Comparison of ENCODE assay signal across 8 cellular contexts in genomic region chr14:24332094-24332983, GRCh38. TPM values are rescaled to one million over a fixed set of nuclear protein-coding genes. Genes with fewer than 3 reads are reported as not detected.
DNase-seq lines count a peak whose midpoint lies in the region; ATAC-seq, FAIRE-seq and TF ChIP-seq lines count a peak whose summit lies in the region.

No MANE protein-coding gene starts in this region.

- H3K4me1 Mint-ChIP-seq in activated naive CD8-positive, alpha-beta T cell treated with anti-CD3 and anti-CD28 coated beads for 36 hours = peaks cover 29% of the 10 kb centered on the region

- H3K27ac Mint-ChIP-seq in activated naive CD8-positive, alpha-beta T cell treated with anti-CD3 and anti-CD28 coated beads for 36 hours = peak overlapping the region; percentile 64

- DNase-seq in GF-D8 (lab: John Stamatoyannopoulos, UW) (peak; percentile 59), H54 (ENCODE audit: insufficient read length, low spot score) (peak; percentile 44), LNCaP clone FGC (ENCODE audit: low read depth) (no peak), left ventricle myocardium superior (peak; percentile 67), retina (peak; percentile 85), SKM-1 treated with dmso at 0.1 percent for 144 hours (lab: John Stamatoyannopoulos, UW; ENCODE audit: unreplicated experiment) (no peak)
- DNase-seq in activated naive CD8-positive, alpha-beta T cell treated with anti-CD3 and anti-CD28 coated beads for 36 hours = peak; percentile 82

- ATAC-seq in SK-N-SH treated with all-trans-retinoic acid at 6 μM for 48 hours = peak; percentile 82
- ATAC-seq in left ventricle myocardium superior = peak; percentile 69

- intact Hi-C loops in left ventricle myocardium superior (cut with micrococcal nuclease) = loop anchor here (2.0 kb wide), 1 partner anchor 104 kb away; no protein-coding TSS in a partner anchor

- no peaks in the 10 kb centered on the region for H3K9me3 Mint-ChIP-seq in activated naive CD8-positive, alpha-beta T cell treated with anti-CD3 and anti-CD28 coated beads for 36 hours

- H3K27me3 Mint-ChIP-seq in activated naive CD8-positive, alpha-beta T cell treated with anti-CD3 and anti-CD28 coated beads for 36 hours = peaks cover 49% of the 10 kb centered on the region

- H3K4me3 ChIP-seq in LNCaP clone FGC (ENCODE audit: low read depth, low read length) = no peak overlapping the region

- no peak for FAIRE-seq in H54 (lab: Jason Lieb, UNC)

- H3K36me3 Mint-ChIP-seq in activated naive CD8-positive, alpha-beta T cell treated with anti-CD3 and anti-CD28 coated beads for 36 hours = peaks cover 2% of the 10 kb centered on the region

- peak overlapping the region; percentile 76 for H3K4me3 Mint-ChIP-seq in activated naive CD8-positive, alpha-beta T cell treated with anti-CD3 and anti-CD28 coated beads for 36 hours

- TF ChIP-seq CTCF in LNCaP clone FGC (IDR thresholded peaks at IDR 0.05; ENCODE audit: control insufficient read depth, extremely low read depth, insufficient read depth) = peak; percentile 64

- TF ChIP-seq POLR2A in H54 (IDR thresholded peaks at IDR 0.05; ENCODE audit: low read depth, low read length) = no peak

TF ChIP-seq in SK-N-SH treated with all-trans-retinoic acid at 6 μM for 48 hours, 23 proteins besides CTCF, POLR2A, EP300 and RAD21:
- no peak for TF ChIP-seq BACH2 (CRISPR knock-in tag; IDR thresholded peaks at IDR 0.05; ENCODE audit: borderline replicate concordance)
- TF ChIP-seq ISL1 (CRISPR knock-in tag; IDR thresholded peaks at IDR 0.05) = no peak
- TF ChIP-seq, protein P1, sequence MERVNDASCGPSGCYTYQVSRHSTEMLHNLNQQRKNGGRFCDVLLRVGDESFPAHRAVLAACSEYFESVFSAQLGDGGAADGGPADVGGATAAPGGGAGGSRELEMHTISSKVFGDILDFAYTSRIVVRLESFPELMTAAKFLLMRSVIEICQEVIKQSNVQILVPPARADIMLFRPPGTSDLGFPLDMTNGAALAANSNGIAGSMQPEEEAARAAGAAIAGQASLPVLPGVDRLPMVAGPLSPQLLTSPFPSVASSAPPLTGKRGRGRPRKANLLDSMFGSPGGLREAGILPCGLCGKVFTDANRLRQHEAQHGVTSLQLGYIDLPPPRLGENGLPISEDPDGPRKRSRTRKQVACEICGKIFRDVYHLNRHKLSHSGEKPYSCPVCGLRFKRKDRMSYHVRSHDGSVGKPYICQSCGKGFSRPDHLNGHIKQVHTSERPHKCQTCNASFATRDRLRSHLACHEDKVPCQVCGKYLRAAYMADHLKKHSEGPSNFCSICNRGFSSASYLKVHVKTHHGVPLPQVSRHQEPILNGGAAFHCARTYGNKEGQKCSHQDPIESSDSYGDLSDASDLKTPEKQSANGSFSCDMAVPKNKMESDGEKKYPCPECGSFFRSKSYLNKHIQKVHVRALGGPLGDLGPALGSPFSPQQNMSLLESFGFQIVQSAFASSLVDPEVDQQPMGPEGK (CRISPR knock-in tag; IDR thresholded peaks at IDR 0.05; ENCODE audit: borderline replicate concordance) = no peak
- TF ChIP-seq, protein P2, sequence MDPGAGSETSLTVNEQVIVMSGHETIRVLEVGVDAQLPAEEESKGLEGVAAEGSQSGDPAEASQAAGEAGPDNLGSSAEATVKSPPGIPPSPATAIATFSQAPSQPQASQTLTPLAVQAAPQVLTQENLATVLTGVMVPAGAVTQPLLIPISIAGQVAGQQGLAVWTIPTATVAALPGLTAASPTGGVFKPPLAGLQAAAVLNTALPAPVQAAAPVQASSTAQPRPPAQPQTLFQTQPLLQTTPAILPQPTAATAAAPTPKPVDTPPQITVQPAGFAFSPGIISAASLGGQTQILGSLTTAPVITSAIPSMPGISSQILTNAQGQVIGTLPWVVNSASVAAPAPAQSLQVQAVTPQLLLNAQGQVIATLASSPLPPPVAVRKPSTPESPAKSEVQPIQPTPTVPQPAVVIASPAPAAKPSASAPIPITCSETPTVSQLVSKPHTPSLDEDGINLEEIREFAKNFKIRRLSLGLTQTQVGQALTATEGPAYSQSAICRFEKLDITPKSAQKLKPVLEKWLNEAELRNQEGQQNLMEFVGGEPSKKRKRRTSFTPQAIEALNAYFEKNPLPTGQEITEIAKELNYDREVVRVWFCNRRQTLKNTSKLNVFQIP (CRISPR knock-in tag; IDR thresholded peaks at IDR 0.05; ENCODE audit: borderline replicate concordance, low read depth) = no peak
- no peak for TF ChIP-seq ZNF70 (CRISPR knock-in tag; IDR thresholded peaks at IDR 0.05)
- TF ChIP-seq, protein P3, sequence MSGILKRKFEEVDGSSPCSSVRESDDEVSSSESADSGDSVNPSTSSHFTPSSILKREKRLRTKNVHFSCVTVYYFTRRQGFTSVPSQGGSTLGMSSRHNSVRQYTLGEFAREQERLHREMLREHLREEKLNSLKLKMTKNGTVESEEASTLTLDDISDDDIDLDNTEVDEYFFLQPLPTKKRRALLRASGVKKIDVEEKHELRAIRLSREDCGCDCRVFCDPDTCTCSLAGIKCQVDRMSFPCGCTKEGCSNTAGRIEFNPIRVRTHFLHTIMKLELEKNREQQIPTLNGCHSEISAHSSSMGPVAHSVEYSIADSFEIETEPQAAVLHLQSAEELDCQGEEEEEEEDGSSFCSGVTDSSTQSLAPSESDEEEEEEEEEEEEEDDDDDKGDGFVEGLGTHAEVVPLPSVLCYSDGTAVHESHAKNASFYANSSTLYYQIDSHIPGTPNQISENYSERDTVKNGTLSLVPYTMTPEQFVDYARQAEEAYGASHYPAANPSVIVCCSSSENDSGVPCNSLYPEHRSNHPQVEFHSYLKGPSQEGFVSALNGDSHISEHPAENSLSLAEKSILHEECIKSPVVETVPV (CRISPR knock-in tag; IDR thresholded peaks at IDR 0.05) = no peak
- no peak for TF ChIP-seq CREB5 (CRISPR knock-in tag; IDR thresholded peaks at IDR 0.05; ENCODE audit: low read depth)
- no peak for TF ChIP-seq SNAI2 (CRISPR knock-in tag; IDR thresholded peaks at IDR 0.05)
- TF ChIP-seq TOX (CRISPR knock-in tag; IDR thresholded peaks at IDR 0.05; ENCODE audit: borderline replicate concordance) = no peak
- no peak for TF ChIP-seq CSDC2 (CRISPR knock-in tag; IDR thresholded peaks at IDR 0.05)
- no peak for TF ChIP-seq ZC3H10 (CRISPR knock-in tag; IDR thresholded peaks at IDR 0.05)
- TF ChIP-seq ARNTL (CRISPR knock-in tag; IDR thresholded peaks at IDR 0.05; ENCODE audit: borderline replicate concordance, low read depth) = no peak

RNA-seq across cellular contexts. Expression of gene ADCY4, which starts 2.5 kb away (rescaled TPM):
- 1 to 10 TPM in 1 of 2 experiments, under 1 TPM in 1; 0.70 to 1.0 TPM for total RNA-seq in activated naive CD8-positive, alpha-beta T cell treated with anti-CD3 and anti-CD28 coated beads for 36 hours
- 26.5 TPM for total RNA-seq in left ventricle myocardium superior

RNA-seq across cellular contexts. Expression of gene RIPK3, which starts 7.5 kb away (rescaled TPM):
- total RNA-seq in activated naive CD8-positive, alpha-beta T cell treated with anti-CD3 and anti-CD28 coated beads for 36 hours = 1 to 10 TPM; 5.4 to 6.3 TPM
- total RNA-seq in left ventricle myocardium superior = 3.5 TPM

RNA-seq across cellular contexts. Expression of gene LTB4R, which starts 21.0 kb away (rescaled TPM):
- total RNA-seq in activated naive CD8-positive, alpha-beta T cell treated with anti-CD3 and anti-CD28 coated beads for 36 hours = 10 to 100 TPM in 1 of 2 experiments, 1 to 10 TPM in 1; 9.3 to 10.3 TPM
- total RNA-seq in left ventricle myocardium superior = 1.6 TPM

RNA-seq across cellular contexts. Expression of gene LTB4R2, which starts 22.4 kb away (rescaled TPM):
- total RNA-seq in activated naive CD8-positive, alpha-beta T cell treated with anti-CD3 and anti-CD28 coated beads for 36 hours = 10 to 100 TPM; 11.5 TPM
- 1.5 TPM for total RNA-seq in left ventricle myocardium superior

RNA-seq across cellular contexts. Expression of gene CIDEB, which starts 24.6 kb away (rescaled TPM):
- total RNA-seq in activated naive CD8-positive, alpha-beta T cell treated with anti-CD3 and anti-CD28 coated beads for 36 hours = 1 to 10 TPM; 6.0 to 6.7 TPM
- 3.9 TPM for total RNA-seq in left ventricle myocardium superior

Comparison
In these comparisons a context has a peak if more than half of its experiments do, and no peak if none do; other contexts are left out.
1. DNase-seq: peak in GF-D8 (single experiment), H54 (single experiment), activated naive CD8-positive, alpha-beta T cell treated with anti-CD3 and anti-CD28 coated beads for 36 hours (single experiment), left ventricle myocardium superior (single experiment) and retina (single experiment); none in LNCaP clone FGC (single experiment) and SKM-1 treated with dmso at 0.1 percent for 144 hours (single experiment).
2. RNA of gene ADCY4, which starts 2.5 kb away (total RNA-seq): 26.5 TPM in left ventricle myocardium superior (single experiment); 0.70 to 1.0 TPM in activated naive CD8-positive, alpha-beta T cell treated with anti-CD3 and anti-CD28 coated beads for 36 hours; every median in the first group is over 10 times any median in the second.